ENCODE assay signal across 13 cellular contexts in genomic region chr9:35510366-35510744, GRCh38. TPM values are rescaled to one million over a fixed set of nuclear protein-coding genes. Genes with fewer than 3 reads are reported as not detected.
A peak's percentile ranks its signal among the peaks of the same experiment; 100 is the strongest.
DNase-seq lines count a peak whose midpoint lies in the region; ATAC-seq, FAIRE-seq and TF ChIP-seq lines count a peak whose summit lies in the region.
"Had no signal": no experiment of that assay in that cellular context is flagged by ENCODE, and none has a peak within 500 bp of the region (broad histone marks: within the 10 kb centered on the region; RNA-seq: fewer than 3 reads in every experiment).

No MANE protein-coding gene starts in this region.

- H3K9me3 ChIP-seq in right atrium auricular region (no peaks in the 10 kb centered on the region), keratinocyte (ENCODE audit: control insufficient read depth, low read depth, low read length) (no peaks in the 10 kb centered on the region)
- H3K9me3 ChIP-seq: HAP-1 had no signal

- FAIRE-seq in keratinocyte (lab: Jason Lieb, UNC) (peak; percentile 58), D721Med (lab: Jason Lieb, UNC) (no peak), H54 (lab: Jason Lieb, UNC) (no peak)

- intact Hi-C loops in cardiac septum (cut with DNase I) = loop anchor here (2.0 to 5.0 kb wide), 2 partner anchors 28 to 42 kb away; no protein-coding TSS in a partner anchor

- peaks cover 0 to 36% of the 10 kb centered on the region in 2 donors for H3K4me1 ChIP-seq in right atrium auricular region
- peaks cover 15% of the 10 kb centered on the region for H3K4me1 ChIP-seq in keratinocyte (ENCODE audit: control insufficient read depth, extremely low read depth, insufficient read depth, low read length)
- peaks cover 38% of the 10 kb centered on the region for H3K4me1 ChIP-seq in rectal smooth muscle tissue (ENCODE audit: control insufficient read depth, insufficient read depth, low read length)
- H3K4me1 ChIP-seq: HAP-1 had no signal

- DNase-seq in right atrium auricular region (ENCODE audit: low spot score) = no peak
- DNase-seq in cardiac septum (ENCODE audit: low spot score) = no peak
- DNase-seq in keratinocyte (ENCODE audit: low read depth, low spot score) = no peak
- no peak for DNase-seq in D721Med (ENCODE audit: insufficient read length, low spot score)
- no peak for DNase-seq in OCI-M1 (lab: John Stamatoyannopoulos, UW)
- no peak for DNase-seq in H54 (ENCODE audit: insufficient read length, low spot score)
- DNase-seq: NCI-H1930; stimulated activated CD4-positive, alpha-beta T cell treated with anti-CD3 and anti-CD28 coated beads, Interleukin-2, amount 100 ng/mL, for 48 hours; stimulated activated naive CD4-positive, alpha-beta T cell treated with Interleukin-2 at 50 U/mL for 16 hours had no signal

- H4K20me1 ChIP-seq in keratinocyte (ENCODE audit: control insufficient read depth, extremely low read depth, insufficient read depth, low read length) = no peaks in the 10 kb centered on the region

- H3K9ac ChIP-seq in keratinocyte (ENCODE audit: control insufficient read depth, extremely low read depth, insufficient read depth, low read length) = no peak overlapping the region
- no peak overlapping the region for H3K9ac ChIP-seq in rectal smooth muscle tissue (ENCODE audit: low read length)

- H3K4me3 ChIP-seq in right atrium auricular region (no peak overlapping the region), keratinocyte (ENCODE audit: control insufficient read depth in 2 of 3, extremely low read depth in 1 of 3, insufficient read depth in 2 of 3, low read depth in 1 of 3, low read length in 3 of 3) (no peak overlapping the region), rectal smooth muscle tissue (ENCODE audit: low read length) (no peak overlapping the region)
- H3K4me3 ChIP-seq: HAP-1 had no signal

- H3K27ac ChIP-seq in right atrium auricular region (peak overlapping the region; percentile 66 to 87), keratinocyte (ENCODE audit: control insufficient read depth, insufficient read depth, low read length) (no peak overlapping the region), rectal smooth muscle tissue (ENCODE audit: low read depth, low read length) (peak overlapping the region; percentile 95)

- TF ChIP-seq CTCF in right atrium auricular region (IDR thresholded peaks at IDR 0.05) = no peak
- TF ChIP-seq CTCF in keratinocyte (optimal IDR thresholded peaks at IDR 0.05 in 1 of 3, IDR thresholded peaks at IDR 0.05 in 1 of 3, conservative IDR thresholded peaks at IDR 0.05 in 1 of 3; ENCODE audit: extremely low read depth in 1 of 3, insufficient read depth in 2 of 3, low read length in 3 of 3) = no peak
- no peak for TF ChIP-seq CTCF in D721Med (IDR thresholded peaks at IDR 0.05; ENCODE audit: insufficient read depth, missing control alignments)

- dilution Hi-C loops in keratinocyte (cut with MboI; ENCODE audit: extremely low pct_ligation_motif_present, low sequenced_read_pairs) = no loop called here

- peaks cover 36% of the 10 kb centered on the region for H3K79me2 ChIP-seq in keratinocyte (ENCODE audit: control insufficient read depth, insufficient read depth, low read length)

- peak overlapping the region; percentile 40 for H3K4me2 ChIP-seq in keratinocyte (ENCODE audit: control insufficient read depth, extremely low read depth, insufficient read depth, low read depth, low read length)

- H3K27me3 ChIP-seq in right atrium auricular region = no peaks in the 10 kb centered on the region
- no peaks in the 10 kb centered on the region for H3K27me3 ChIP-seq in keratinocyte (ENCODE audit: control insufficient read depth, extremely low read depth, insufficient read depth, low read length)
- no peaks in the 10 kb centered on the region for H3K27me3 ChIP-seq in rectal smooth muscle tissue (ENCODE audit: control insufficient read depth, insufficient read depth, low read length)

- no peak for TF ChIP-seq POLR2A in H54 (IDR thresholded peaks at IDR 0.05; ENCODE audit: low read depth, low read length)

- H3K36me3 ChIP-seq in right atrium auricular region = no peaks in the 10 kb centered on the region
- H3K36me3 ChIP-seq in keratinocyte (ENCODE audit: control insufficient read depth in 2 of 2, extremely low read depth in 1 of 2, insufficient read depth in 2 of 2, low read length in 2 of 2) = no peaks in the 10 kb centered on the region
- H3K36me3 ChIP-seq in rectal smooth muscle tissue (ENCODE audit: control insufficient read depth, insufficient read depth, low read length) = no peaks in the 10 kb centered on the region
- H3K36me3 ChIP-seq: HAP-1 had no signal

- H3K9me1 ChIP-seq in keratinocyte (ENCODE audit: control insufficient read depth, extremely low read depth, insufficient read depth, low read length) = no peaks in the 10 kb centered on the region

- no peak for ATAC-seq in HG02885 (IDR thresholded peaks at IDR 0.05; ENCODE audit: poor library complexity, unreplicated experiment)

- H2AFZ ChIP-seq in keratinocyte (ENCODE audit: control insufficient read depth, low read length) = no peak overlapping the region

RNA-seq across cellular contexts. Expression of gene RUSC2, which starts 20.4 kb away (rescaled TPM):
- total RNA-seq in right atrium auricular region = 10 to 100 TPM; 33.0 to 49.1 TPM
- 44.5 TPM for total RNA-seq in cardiac septum
- polyA plus RNA-seq in keratinocyte = 4.2 to 7.9 TPM (median 6.3 TPM) in 3 replicates
- polyA plus RNA-seq in keratinocyte (2011; ENCODE audit: low read depth) = 1.8 TPM
- 4.0 and 5.0 TPM in 2 replicates for polyA plus RNA-seq in keratinocyte (2011; cell fraction: cytosol; rRNA removed)
- 15.7 and 21.6 TPM in 2 replicates for polyA plus RNA-seq in keratinocyte (2011; cell fraction: nucleus; rRNA removed)
- polyA plus RNA-seq in keratinocyte (2012; ENCODE audit: low replicate concordance) = 4.4 and 8.1 TPM in 2 replicates
- polyA minus RNA-seq in keratinocyte = 30.9 to 43.2 TPM (median 32.3 TPM) in 3 replicates
- polyA minus RNA-seq in keratinocyte (2011; cell fraction: cytosol; rRNA and poly(A)+ RNA removed) = 14.2 TPM
- 17.0 and 18.2 TPM in 2 replicates for polyA minus RNA-seq in keratinocyte (2011; cell fraction: nucleus; rRNA and poly(A)+ RNA removed)
- polyA plus RNA-seq: IgD-negative memory B cell had no signal
